Comparison of ENCODE assay signal across 1 cellular context in the genomic region with DNA sequence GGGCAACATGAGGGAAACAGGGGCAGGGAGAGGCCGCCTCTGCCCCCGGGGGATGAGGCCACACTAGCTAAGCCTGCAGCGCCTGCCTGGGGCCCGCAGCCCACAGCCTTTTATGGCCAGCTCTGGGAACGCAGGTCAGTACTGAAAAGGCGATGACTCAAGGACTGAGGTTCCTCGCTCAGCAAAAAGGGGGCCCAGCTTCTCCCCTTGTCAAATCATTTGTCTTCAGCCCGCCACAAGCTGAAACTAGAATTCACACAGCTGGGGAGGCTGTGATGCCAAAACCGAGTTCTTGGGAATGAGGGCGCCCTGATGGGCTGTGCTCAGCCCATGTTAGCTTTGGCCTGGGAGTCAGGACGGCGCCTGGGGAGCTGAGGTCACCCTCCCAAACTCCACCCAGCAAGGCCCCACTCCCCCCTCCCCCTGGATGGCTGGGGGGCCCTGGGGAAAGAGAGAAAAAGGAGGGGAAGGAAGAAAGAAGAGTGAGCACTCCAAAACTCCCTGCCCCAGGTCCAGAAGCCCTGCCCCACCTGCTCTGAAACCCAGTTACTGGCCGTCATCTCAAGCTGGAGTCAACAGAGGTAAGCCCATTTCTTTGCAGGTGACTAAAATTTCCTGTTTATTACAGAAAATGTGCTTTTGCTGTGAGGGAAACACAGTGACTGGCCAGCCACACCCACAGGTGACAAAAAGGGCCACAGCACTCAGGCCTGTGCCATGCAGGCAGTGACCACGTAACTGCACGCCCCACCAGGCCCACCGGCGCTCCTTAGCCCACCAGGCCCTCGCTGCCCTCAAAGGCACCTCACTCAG.
TF ChIP-seq lines count a peak whose summit lies in the region.

No MANE protein-coding gene starts in this region.

TF ChIP-seq in K562, 482 proteins besides CTCF, POLR2A, EP300 and RAD21 (continued from another document):
- TF ChIP-seq, protein P1, sequence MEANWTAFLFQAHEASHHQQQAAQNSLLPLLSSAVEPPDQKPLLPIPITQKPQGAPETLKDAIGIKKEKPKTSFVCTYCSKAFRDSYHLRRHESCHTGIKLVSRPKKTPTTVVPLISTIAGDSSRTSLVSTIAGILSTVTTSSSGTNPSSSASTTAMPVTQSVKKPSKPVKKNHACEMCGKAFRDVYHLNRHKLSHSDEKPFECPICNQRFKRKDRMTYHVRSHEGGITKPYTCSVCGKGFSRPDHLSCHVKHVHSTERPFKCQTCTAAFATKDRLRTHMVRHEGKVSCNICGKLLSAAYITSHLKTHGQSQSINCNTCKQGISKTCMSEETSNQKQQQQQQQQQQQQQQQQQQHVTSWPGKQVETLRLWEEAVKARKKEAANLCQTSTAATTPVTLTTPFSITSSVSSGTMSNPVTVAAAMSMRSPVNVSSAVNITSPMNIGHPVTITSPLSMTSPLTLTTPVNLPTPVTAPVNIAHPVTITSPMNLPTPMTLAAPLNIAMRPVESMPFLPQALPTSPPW (CRISPR knock-in tag; IDR thresholded peaks at IDR 0.05) = peak; percentile 64
